ENCODE assay signal across 2 cellular contexts in genomic region chr1:183193963-183194362, GRCh38. TPM values are rescaled to one million over a fixed set of nuclear protein-coding genes. Genes with fewer than 3 reads are reported as not detected.
"Had no signal": no experiment of that assay in that cellular context is flagged by ENCODE, and none has a peak within 500 bp of the region (broad histone marks: within the 10 kb centered on the region; RNA-seq: fewer than 3 reads in every experiment).

No MANE protein-coding gene starts in this region.

RNA-seq across cellular contexts. Expression of gene LAMC2, which starts 7.9 kb away (rescaled TPM):
- total RNA-seq: mononuclear cell, natural killer cell had no signal
